In genomic region chr2:69305712-69306611, GRCh38 we compare ENCODE assay signal across 8 cellular contexts.
DNase-seq lines count a peak whose midpoint lies in the region; ATAC-seq and TF ChIP-seq lines count a peak whose summit lies in the region.

No MANE protein-coding gene starts in this region.

- no peak for ATAC-seq in GM18511 (IDR thresholded peaks at IDR 0.05; ENCODE audit: unreplicated experiment)

- H3K4me3 ChIP-seq in astrocyte of the cerebellum (ENCODE audit: low read depth, low read length) (peak overlapping the region; percentile 43), lower leg skin (ENCODE audit: low read depth, poor library complexity, severe bottlenecking) (peak overlapping the region; percentile 45), tibial artery (peak overlapping the region; percentile 59 to 70)

- DNase-seq in activated CD4-positive, alpha-beta T cell treated with anti-CD3 and anti-CD28 coated beads, Interleukin-2, amount 10 ng/mL, durations not matched to agents 24 days and 14 days = no peak
- DNase-seq in activated CD4-positive, alpha-beta T cell treated with anti-CD3 and anti-CD28 coated beads, Interleukin-2, amount 50 U/mL, for 48 hours = no peak
- DNase-seq in astrocyte of the cerebellum (ENCODE audit: low read depth) = no peak
- DNase-seq in lower leg skin (ENCODE audit: low spot score in 2 of 2) = peak in 1 of 2 donors; percentile 85
- DNase-seq in tibial artery = peak; percentile 40 to 64
- no peak for DNase-seq in SIG-M5 (lab: John Stamatoyannopoulos, UW)
- DNase-seq in epidermal melanocyte (ENCODE audit: insufficient read length, low spot score) = no peak

- H3K27me3 ChIP-seq in tibial artery = no peaks in the 10 kb centered on the region

- H3K4me1 ChIP-seq in tibial artery = peaks cover 0 to 54% (median 45%) of the 10 kb centered on the region in 4 donors

- no peak for TF ChIP-seq CTCF in astrocyte of the cerebellum (IDR thresholded peaks at IDR 0.05; ENCODE audit: low read depth, low read length, missing control alignments)
- TF ChIP-seq CTCF in lower leg skin (IDR thresholded peaks at IDR 0.05) = no peak
- no peak for TF ChIP-seq CTCF in tibial artery (IDR thresholded peaks at IDR 0.05)

- H3K36me3 ChIP-seq in tibial artery = no peaks in the 10 kb centered on the region

- H3K9me3 Mint-ChIP-seq in activated CD4-positive, alpha-beta T cell treated with anti-CD3 and anti-CD28 coated beads, Interleukin-2, amount 10 ng/mL, durations not matched to agents 24 days and 14 days = peaks cover 7% of the 10 kb centered on the region

- no peaks in the 10 kb centered on the region for H3K9me3 ChIP-seq in tibial artery

- TF ChIP-seq POLR2A in lower leg skin (IDR thresholded peaks at IDR 0.05) = no peak

- no peak overlapping the region for H3K27ac Mint-ChIP-seq in activated CD4-positive, alpha-beta T cell treated with anti-CD3 and anti-CD28 coated beads, Interleukin-2, amount 10 ng/mL, durations not matched to agents 24 days and 14 days

- peaks cover 12% of the 10 kb centered on the region for H3K4me1 Mint-ChIP-seq in activated CD4-positive, alpha-beta T cell treated with anti-CD3 and anti-CD28 coated beads, Interleukin-2, amount 10 ng/mL, durations not matched to agents 24 days and 14 days

- no peaks in the 10 kb centered on the region for H3K36me3 Mint-ChIP-seq in activated CD4-positive, alpha-beta T cell treated with anti-CD3 and anti-CD28 coated beads, Interleukin-2, amount 10 ng/mL, durations not matched to agents 24 days and 14 days (ENCODE audit: low read depth)

- in situ Hi-C loops in astrocyte of the cerebellum (cut with HindIII; ENCODE audit: low sequenced_read_pairs) = no loop called here

- peaks cover 44% of the 10 kb centered on the region for H3K27me3 Mint-ChIP-seq in activated CD4-positive, alpha-beta T cell treated with anti-CD3 and anti-CD28 coated beads, Interleukin-2, amount 10 ng/mL, durations not matched to agents 24 days and 14 days

- peak overlapping the region; percentile 78 for H3K4me3 Mint-ChIP-seq in activated CD4-positive, alpha-beta T cell treated with anti-CD3 and anti-CD28 coated beads, Interleukin-2, amount 10 ng/mL, durations not matched to agents 24 days and 14 days

- peak overlapping the region; percentile 88 to 92 for H3K27ac ChIP-seq in tibial artery

- 27 to 30% methylated on average over 23 to 32 of the region's 32 CpGs for WGBS in lower leg skin, 2 donors

- intact Hi-C loops in activated CD4-positive, alpha-beta T cell treated with anti-CD3 and anti-CD28 coated beads, Interleukin-2, amount 10 ng/mL, durations not matched to agents 24 days and 14 days (cut with micrococcal nuclease) = loop anchor here (10.0 kb wide), 1 partner anchor 841 kb away; the partner anchor contains the start of genes APLF and FBXO48
- intact Hi-C loops in lower leg skin (cut with DNase I; ENCODE audit: low total_unique reads) = loop anchor here (5.0 kb wide), 1 partner anchor 294 kb away; the partner anchor contains the start of gene ANTXR1
- intact Hi-C loops in tibial artery (cut with DNase I; ENCODE audit: low total_unique reads) = loop anchor here (2.0 to 5.0 kb wide), 2 partner anchors 293 to 364 kb away; partner anchors contain the start of gene ANTXR1

Comparison
In these comparisons a context has a peak if more than half of its experiments do, and no peak if none do; other contexts are left out.
1. DNase-seq: peak in tibial artery (2 of 2); none in activated CD4-positive, alpha-beta T cell treated with anti-CD3 and anti-CD28 coated beads, Interleukin-2, amount 10 ng/mL, durations not matched to agents 24 days and 14 days (single experiment), activated CD4-positive, alpha-beta T cell treated with anti-CD3 and anti-CD28 coated beads, Interleukin-2, amount 50 U/mL, for 48 hours (0 of 2), astrocyte of the cerebellum (single experiment), SIG-M5 (single experiment) and epidermal melanocyte (single experiment).
2. Peak in every context shown above with its lines, with median percentiles within 50 percentile points of each other: H3K4me3 ChIP-seq.